Comparison of ENCODE assay signal across 10 cellular contexts in genomic region chr2:95514728-95515127, GRCh38. TPM values are rescaled to one million over a fixed set of nuclear protein-coding genes. Genes with fewer than 3 reads are reported as not detected.
"Had no signal": no experiment of that assay in that cellular context is flagged by ENCODE, and none has a peak within 500 bp of the region (broad histone marks: within the 10 kb centered on the region; RNA-seq: fewer than 3 reads in every experiment).

No MANE protein-coding gene starts in this region.

- FAIRE-seq: HTR-8/SVneo had no signal

- H2AFZ ChIP-seq: GM23248 had no signal

- H3K4me2 ChIP-seq: KMS-11 had no signal

- H3K9ac ChIP-seq: GM23248, KMS-11 had no signal

- DNase-seq: GM23248, GOT3, H7, HCEC 1CT, IMR-90, KBM-7 had no signal

- H3K4me3 ChIP-seq: GM23248 had no signal

- H3K27ac ChIP-seq: GM23248, KMS-11 had no signal

RNA-seq across cellular contexts. Expression of gene TRIM43B, which starts 30.2 kb away (rescaled TPM):
- total RNA-seq: GM23248, H4, H7, HT-29, IMR-90 had no signal
- polyA plus RNA-seq: GM23248, IMR-90 had no signal
